24 cellular contexts compared by ENCODE assay signal in the genomic region with DNA sequence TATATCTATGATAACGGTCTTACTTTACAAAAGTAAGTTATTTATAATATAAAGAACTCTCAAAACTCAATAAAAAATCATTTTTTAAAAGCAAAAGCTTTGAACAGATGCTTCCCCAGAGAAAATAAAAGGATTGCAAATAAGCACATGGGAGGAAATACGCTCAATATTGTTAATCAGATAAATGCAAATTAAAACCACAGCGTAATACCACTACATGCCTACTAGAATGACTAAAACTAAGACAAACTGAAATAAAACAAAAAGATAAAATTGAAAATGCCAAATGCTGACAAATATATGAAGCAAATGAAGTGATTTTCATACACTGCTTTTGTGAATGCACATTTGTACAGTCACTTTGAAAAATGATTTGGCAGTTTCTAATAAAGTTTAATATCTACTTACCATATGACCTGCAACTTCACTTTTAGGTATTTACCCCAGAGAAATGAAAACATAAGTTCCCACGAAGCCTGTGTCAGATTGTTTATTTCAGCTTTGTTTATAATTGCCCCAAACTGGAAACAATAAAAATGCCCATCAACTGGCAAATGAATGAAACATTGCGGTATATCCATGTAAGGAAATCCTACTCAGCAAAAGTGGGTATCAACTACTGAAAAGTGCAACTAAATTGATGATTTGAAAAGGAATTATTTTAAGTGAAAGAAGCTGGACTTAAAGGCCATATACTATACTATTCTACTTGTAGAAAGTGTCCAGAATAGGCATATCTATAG.
"Had no signal": no experiment of that assay in that cellular context is flagged by ENCODE, and none has a peak within 500 bp of the region (broad histone marks: within the 10 kb centered on the region; RNA-seq: fewer than 3 reads in every experiment).

No MANE protein-coding gene starts in this region.

- H2AFZ ChIP-seq: neural progenitor cell, parathyroid adenoma had no signal

- H3K4me1 ChIP-seq: neural progenitor cell, parathyroid adenoma, psoas muscle, right lobe of liver, sigmoid colon, stomach, thyroid gland, tibial nerve, upper lobe of left lung, vagina had no signal

- ATAC-seq: psoas muscle; right cardiac atrium; right lobe of liver; stimulated activated effector memory CD8-positive, alpha-beta T cell treated with anti-CD3 and anti-CD28 coated beads, Interleukin-12 subunit alpha, Interleukin-12 subunit beta, amount 100 ng/mL, for 72 hours; stimulated activated naive B cell treated with anti-CD40 and anti-IgM and Interleukin-4, amounts not matched to agents 10 μg/mL and 1 μg/mL and 100 μg/mL, for 72 hours had no signal

- H3K9ac ChIP-seq: neural progenitor cell, parathyroid adenoma had no signal

- H3K4me3 ChIP-seq: neural progenitor cell, ovary, psoas muscle, right lobe of liver, sigmoid colon, stomach, thoracic aorta, thyroid gland, tibial nerve, upper lobe of left lung, vagina had no signal

- H3K36me3 ChIP-seq: neural progenitor cell, ovary, right lobe of liver, sigmoid colon, stomach, thoracic aorta, thyroid gland, tibial nerve, upper lobe of left lung, vagina had no signal

- DNase-seq: occipital lobe; ovary; posterior cingulate gyrus; psoas muscle; right cardiac atrium; right lobe of liver; sigmoid colon; small intestine; stimulated activated CD4-positive, alpha-beta T cell treated with anti-CD3 and anti-CD28 coated beads, Interleukin-15, amount 100 ng/mL, for 24 hours; stimulated activated CD4-positive, alpha-beta T cell treated with anti-CD3 and anti-CD28 coated beads, Interleukin-2, amount 100 ng/mL, for 24 hours; stimulated activated CD4-positive, alpha-beta T cell treated with anti-CD3 and anti-CD28 coated beads, Interleukin-2, amount 100 ng/mL, for 48 hours; stimulated activated CD4-positive, alpha-beta T cell treated with anti-CD3 and anti-CD28 coated beads, Interleukin-4, amount 100 ng/mL, for 24 hours; stimulated activated naive B cell treated with anti-CD40 and anti-IgM and Interleukin-4, amounts not matched to agents 10 μg/mL and 1 μg/mL and 100 μg/mL, for 72 hours; stimulated activated naive CD4-positive, alpha-beta T cell treated with Interleukin-2 at 50 U/mL for 16 hours; stomach; thyroid gland; trophoblast cell; upper lobe of left lung had no signal

- H3K4me2 ChIP-seq: neural progenitor cell had no signal

- H3K79me2 ChIP-seq: parathyroid adenoma had no signal

- H3K27ac ChIP-seq: neural progenitor cell, ovary, parathyroid adenoma, psoas muscle, right lobe of liver, sigmoid colon, stomach, thoracic aorta, thyroid gland, tibial nerve, upper lobe of left lung, vagina had no signal

- H3K27me3 ChIP-seq: neural progenitor cell, ovary, right lobe of liver, sigmoid colon, stomach, thyroid gland, tibial nerve, upper lobe of left lung, vagina had no signal

- H3K9me3 ChIP-seq: ovary, psoas muscle, right lobe of liver, thoracic aorta, thyroid gland, tibial nerve, vagina had no signal
